ENCODE assay signal across 8 cellular contexts in genomic region chr9:73565833-73566465, GRCh38.
DNase-seq lines count a peak whose midpoint lies in the region; ATAC-seq and TF ChIP-seq lines count a peak whose summit lies in the region.

No MANE protein-coding gene starts in this region.

- in situ Hi-C loops in Caki2 (cut with HindIII; ENCODE audit: low pct_unique_long_range_greater_than_20kb, low sequenced_read_pairs): no loop called here

- H3K27ac ChIP-seq in spleen: no peak overlapping the region

- no peak for TF ChIP-seq CTCF in spleen (IDR thresholded peaks at IDR 0.05 in 8 of 11, conservative IDR thresholded peaks at IDR 0.05 in 3 of 11)

- ATAC-seq in HG02759 (IDR thresholded peaks at IDR 0.05; ENCODE audit: unreplicated experiment) (peak; percentile 53), HG03354 (IDR thresholded peaks at IDR 0.05; ENCODE audit: poor library complexity, severe bottlenecking, unreplicated experiment) (no peak)

- peak; percentile 17 for DNase-seq in Caki2 (ENCODE audit: low read depth)
- DNase-seq in amniotic epithelial cell (ENCODE audit: low read depth): peak; percentile 92
- peak; percentile 57 for DNase-seq in kidney glomerular epithelial cell (lab: John Stamatoyannopoulos, UW)
- DNase-seq in stimulated activated CD4-positive, alpha-beta T cell treated with anti-CD3 and anti-CD28 coated beads, Interleukin-1b, Interleukin-23, amount 100 ng/mL, for 48 hours: no peak
- DNase-seq in activated CD4-positive, alpha-beta T cell treated with anti-CD3 and anti-CD28 coated beads, Interleukin-2, amount 50 U/mL, for 48 hours: no peak
- DNase-seq in spleen: no peak

- no peak overlapping the region for H3K4me3 ChIP-seq in spleen

- H3K4me1 ChIP-seq in spleen: no peaks in the 10 kb centered on the region

- H3K36me3 ChIP-seq in spleen: no peaks in the 10 kb centered on the region

- H3K9me3 ChIP-seq in spleen: peaks cover 0 to 8% (median 0%) of the 10 kb centered on the region in 8 donors

- no peaks in the 10 kb centered on the region for H3K27me3 ChIP-seq in spleen (replicated peaks in 1 of 7)

- TF ChIP-seq POLR2A in spleen (IDR thresholded peaks at IDR 0.05): no peak

- intact Hi-C loops in spleen (cut with DNase I; ENCODE audit: low total_unique reads): no loop called here

Comparison
In these comparisons a context has a peak if more than half of its experiments do, and no peak if none do; other contexts are left out.
1. DNase-seq: peak in Caki2 (single experiment), amniotic epithelial cell (single experiment) and kidney glomerular epithelial cell (single experiment); none in stimulated activated CD4-positive, alpha-beta T cell treated with anti-CD3 and anti-CD28 coated beads, Interleukin-1b, Interleukin-23, amount 100 ng/mL, for 48 hours (single experiment), activated CD4-positive, alpha-beta T cell treated with anti-CD3 and anti-CD28 coated beads, Interleukin-2, amount 50 U/mL, for 48 hours (0 of 2) and spleen (single experiment).